10 cellular contexts compared by ENCODE assay signal in genomic region chr13:37869506-37869755, GRCh38. TPM values are rescaled to one million over a fixed set of nuclear protein-coding genes. Genes with fewer than 3 reads are reported as not detected.
DNase-seq lines count a peak whose midpoint lies in the region; ATAC-seq, FAIRE-seq and TF ChIP-seq lines count a peak whose summit lies in the region.
"Had no signal": no experiment of that assay in that cellular context is flagged by ENCODE, and none has a peak within 500 bp of the region (broad histone marks: within the 10 kb centered on the region; RNA-seq: fewer than 3 reads in every experiment).

No MANE protein-coding gene starts in this region.

- H3K27ac ChIP-seq in endothelial cell of umbilical vein (ENCODE audit: insufficient read depth, low read depth, low read length) (no peak overlapping the region), muscle layer of duodenum (ENCODE audit: low read length) (no peak overlapping the region), urinary bladder (ENCODE audit: low read depth) (no peak overlapping the region)

- peak; percentile 14 for ATAC-seq in Right ventricle myocardium inferior
- ATAC-seq in left ventricle myocardium superior: no peak

- no peak for TF ChIP-seq POLR2A in endothelial cell of umbilical vein (IDR thresholded peaks at IDR 0.05; ENCODE audit: low read depth, low read length)

- no peaks in the 10 kb centered on the region for H3K9me1 ChIP-seq in endothelial cell of umbilical vein (replicated peaks; ENCODE audit: control insufficient read depth, extremely low read depth, insufficient read depth, low read length)

- CTCF ChIA-PET in endothelial cell of umbilical vein (lab: Charles Lee): interaction anchor here (0.9 to 3.8 kb wide), 20 partner anchors 9 to 760 kb away, joined by 3 to 34 read pairs (median 4); no protein-coding TSS in a partner anchor

- POLR2A ChIA-PET in endothelial cell of umbilical vein (lab: Charles Lee): interaction anchor here (0.6 kb wide), 1 partner anchor 294 kb away, joined by 10 read pairs; no protein-coding TSS in a partner anchor

- WGBS in urinary bladder: under 1% methylated on average over 19 of the region's 19 CpGs

- H3K4me1 ChIP-seq in endothelial cell of umbilical vein (ENCODE audit: control insufficient read depth, extremely low read depth, insufficient read depth, low read length): peaks cover 21% of the 10 kb centered on the region
- peaks cover 0 to 14% of the 10 kb centered on the region in 2 donors for H3K4me1 ChIP-seq in muscle layer of duodenum (ENCODE audit: control insufficient read depth in 1 of 2, insufficient read depth in 2 of 2, low read length in 2 of 2)
- no peaks in the 10 kb centered on the region for H3K4me1 ChIP-seq in urinary bladder (ENCODE audit: insufficient read depth)

- H3K9me3 ChIP-seq in endothelial cell of umbilical vein (replicated peaks; ENCODE audit: control insufficient read depth, insufficient read depth, low read length): no peaks in the 10 kb centered on the region
- no peaks in the 10 kb centered on the region for H3K9me3 ChIP-seq in muscle layer of duodenum (ENCODE audit: control insufficient read depth in 1 of 2, low read length in 2 of 2)

- DNase-seq in Right ventricle myocardium inferior (ENCODE audit: missing footprints) (no peak), left ventricle myocardium superior (no peak), endothelial cell of umbilical vein (ENCODE audit: low read depth, low spot score) (no peak), GF-D8 (lab: John Stamatoyannopoulos, UW) (no peak), GM13977 (ENCODE audit: low spot score) (no peak), HCEC 1CT (no peak)
- DNase-seq: CD4-positive, CD25-positive, alpha-beta regulatory T cell had no signal

- H3K36me3 ChIP-seq in endothelial cell of umbilical vein (ENCODE audit: control insufficient read depth in 2 of 2, extremely low read depth in 1 of 2, insufficient read depth in 2 of 2, low read length in 2 of 2) (no peaks in the 10 kb centered on the region), muscle layer of duodenum (ENCODE audit: control insufficient read depth in 1 of 2, insufficient read depth in 2 of 2, low read length in 2 of 2) (no peaks in the 10 kb centered on the region), urinary bladder (ENCODE audit: insufficient read depth) (no peaks in the 10 kb centered on the region)

- H2AFZ ChIP-seq in endothelial cell of umbilical vein (ENCODE audit: low read depth, low read length): peak overlapping the region; percentile 94

- no TSS peak for BruUV-seq in endothelial cell of umbilical vein (replicated peaks; lab: Mats Ljungman, UMichigan)

- in situ Hi-C loops in GM13977 (cut with MboI; ENCODE audit: low pct_unique_long_range_greater_than_20kb, low sequenced_read_pairs, unreplicated experiment): no loop called here

- dilution Hi-C loops in endothelial cell of umbilical vein (cut with MboI; ENCODE audit: extremely low pct_ligation_motif_present, low sequenced_read_pairs): no loop called here

- intact Hi-C loops in Right ventricle myocardium inferior (cut with DNase I) (loop anchor here (5.0 kb wide), 1 partner anchor 658 kb away; no protein-coding TSS in a partner anchor), left ventricle myocardium superior (cut with micrococcal nuclease) (no loop called here), endothelial cell of umbilical vein (cut with micrococcal nuclease) (loop anchor here (1.0 to 10.0 kb wide), 2 partner anchors 175 to 229 kb away; no protein-coding TSS in a partner anchor)

- no peaks in the 10 kb centered on the region for H4K20me1 ChIP-seq in endothelial cell of umbilical vein (replicated peaks; ENCODE audit: control insufficient read depth, extremely low read depth, insufficient read depth, low read length)

- H3K4me2 ChIP-seq in endothelial cell of umbilical vein (ENCODE audit: insufficient read depth, low read length): peak overlapping the region; percentile 94

- H3K4me3 ChIP-seq in endothelial cell of umbilical vein (replicated peaks in 1 of 3; ENCODE audit: insufficient read depth in 1 of 3, low read depth in 1 of 3, low read length in 3 of 3) (peak overlapping the region; percentile 22 to 84 (median 66)), muscle layer of duodenum (ENCODE audit: low read depth in 1 of 2, low read length in 2 of 2) (peak overlapping the region; percentile 52 to 88), urinary bladder (ENCODE audit: low read depth, low read length) (peak overlapping the region; percentile 32)

- no peak for FAIRE-seq in endothelial cell of umbilical vein (lab: Jason Lieb, UNC)

- H3K79me2 ChIP-seq in endothelial cell of umbilical vein (ENCODE audit: control insufficient read depth, insufficient read depth, low read length): no peaks in the 10 kb centered on the region

- H3K27me3 ChIP-seq in endothelial cell of umbilical vein (ENCODE audit: control insufficient read depth in 2 of 2, insufficient read depth in 2 of 2, low read length in 2 of 2): peaks cover 16 to 24% of the 10 kb centered on the region in 2 experiments
- H3K27me3 ChIP-seq in muscle layer of duodenum (ENCODE audit: low read depth, low read length): peaks cover 11% of the 10 kb centered on the region

- TF ChIP-seq CTCF in endothelial cell of umbilical vein (IDR thresholded peaks at IDR 0.05; ENCODE audit: extremely low read depth in 1 of 2, insufficient read depth in 1 of 2, low read depth in 1 of 2, low read length in 2 of 2) (no peak), GM13977 (IDR thresholded peaks at IDR 0.05; ENCODE audit: extremely low read depth, insufficient read depth, missing control alignments) (no peak)

- H3K9ac ChIP-seq in endothelial cell of umbilical vein (replicated peaks; ENCODE audit: extremely low read depth, insufficient read depth, low read length): peak overlapping the region; percentile 60

TF ChIP-seq in endothelial cell of umbilical vein, 7 proteins besides CTCF, POLR2A, EP300 and RAD21:
- TF ChIP-seq EZH2 (IDR thresholded peaks at IDR 0.05; ENCODE audit: borderline replicate concordance, low read depth, low read length, severe bottlenecking): peak; percentile 25
- no peak for TF ChIP-seq JUN (IDR thresholded peaks at IDR 0.05; ENCODE audit: borderline replicate concordance, insufficient read depth, insufficient read length, low read depth)
- no peak for TF ChIP-seq MYC (IDR thresholded peaks at IDR 0.05; ENCODE audit: low read depth, low read length)
- TF ChIP-seq FOS (IDR thresholded peaks at IDR 0.05; ENCODE audit: borderline replicate concordance, insufficient read depth, low read length): no peak
- no peak for TF ChIP-seq GATA2 (IDR thresholded peaks at IDR 0.05; ENCODE audit: insufficient read depth, insufficient read length, low read depth, low read length)
- no peak for TF ChIP-seq MAX (IDR thresholded peaks at IDR 0.05; ENCODE audit: insufficient read depth, insufficient read length)
- no peak for TF ChIP-seq POLR2AphosphoS5 (IDR thresholded peaks at IDR 0.05; ENCODE audit: insufficient read depth, low read depth, low read length)

RNA-seq across cellular contexts. Expression of gene TRPC4, which starts 0.1 kb away (rescaled TPM):
- total RNA-seq in Right ventricle myocardium inferior (2.6 TPM), left ventricle myocardium superior (5.6 TPM), endothelial cell of umbilical vein (0.42 and 0.64 TPM in 2 replicates), urinary bladder (3.8 TPM)
- polyA plus RNA-seq in endothelial cell of umbilical vein (0.03 and 0.04 TPM in 2 replicates), urinary bladder (1.4 TPM)
- 0.10 TPM in 2 replicates for polyA plus RNA-seq in endothelial cell of umbilical vein (2011; cell fraction: cytosol; rRNA removed)
- 0.20 and 0.41 TPM in 2 replicates for polyA plus RNA-seq in endothelial cell of umbilical vein (2011; cell fraction: nucleus; rRNA removed)
- polyA plus RNA-seq in endothelial cell of umbilical vein (2012): 0.23 and 0.82 TPM in 2 replicates
- polyA minus RNA-seq in endothelial cell of umbilical vein: 0.04 and 0.19 TPM in 2 replicates
- polyA minus RNA-seq in endothelial cell of umbilical vein (2011; cell fraction: cytosol; rRNA and poly(A)+ RNA removed): not detected
- polyA minus RNA-seq in endothelial cell of umbilical vein (2011; cell fraction: nucleus; rRNA and poly(A)+ RNA removed): 1.0 and 1.1 TPM in 2 replicates
- total RNA-seq: CD4-positive, CD25-positive, alpha-beta regulatory T cell; T-helper 1 cell treated with Interleukin-12 subunit alpha and Interleukin-12 subunit beta and Interleukin-4 antibody, amounts not matched to agents 30 ng/mL and 1 ng/mL, for 36 hours had no signal
- polyA plus RNA-seq: CD4-positive, CD25-positive, alpha-beta regulatory T cell had no signal
